Comparison of ENCODE assay signal across 8 cellular contexts in genomic region chr12:14960548-14961465, GRCh38. TPM values are rescaled to one million over a fixed set of nuclear protein-coding genes. Genes with fewer than 3 reads are reported as not detected.
DNase-seq lines count a peak whose midpoint lies in the region; ATAC-seq, FAIRE-seq and TF ChIP-seq lines count a peak whose summit lies in the region.

No MANE protein-coding gene starts in this region.

- H3K27ac ChIP-seq in left ventricle myocardium inferior (replicated peaks): peak overlapping the region; percentile 92

- no peaks in the 10 kb centered on the region for H3K9me3 Mint-ChIP-seq in activated T-helper 17 cell treated with anti-CD3 and anti-CD28 coated beads, Interleukin-2, amount 50 U/mL, for 72 hours
- no peaks in the 10 kb centered on the region for H3K9me3 Mint-ChIP-seq in stimulated activated naive B cell treated with anti-CD40 and anti-IgM and Interleukin-4, amounts not matched to agents 10 μg/mL and 1 μg/mL and 100 μg/mL, for 72 hours

- intact Hi-C loops in left ventricle myocardium inferior (cut with micrococcal nuclease): no loop called here

- TF ChIP-seq POLR2A in GM12891 (IDR thresholded peaks at IDR 0.05; ENCODE audit: low read depth, low read length) (no peak), H54 (IDR thresholded peaks at IDR 0.05; ENCODE audit: low read depth, low read length) (no peak)

- peak overlapping the region; percentile 93 for H3K27ac Mint-ChIP-seq in activated T-helper 17 cell treated with anti-CD3 and anti-CD28 coated beads, Interleukin-2, amount 50 U/mL, for 72 hours
- H3K27ac Mint-ChIP-seq in stimulated activated naive B cell treated with anti-CD40 and anti-IgM and Interleukin-4, amounts not matched to agents 10 μg/mL and 1 μg/mL and 100 μg/mL, for 72 hours: peak overlapping the region; percentile 98

- no peaks in the 10 kb centered on the region for H3K36me3 ChIP-seq in left ventricle myocardium inferior

- FAIRE-seq in GM12891 (lab: Jason Lieb, UNC) (peak; percentile 90), H54 (lab: Jason Lieb, UNC) (peak; percentile 6)

- H3K4me3 ChIP-seq in left ventricle myocardium inferior: peak overlapping the region; percentile 66

- H3K36me3 Mint-ChIP-seq in activated T-helper 17 cell treated with anti-CD3 and anti-CD28 coated beads, Interleukin-2, amount 50 U/mL, for 72 hours (ENCODE audit: low read depth): peaks cover 59% of the 10 kb centered on the region
- H3K36me3 Mint-ChIP-seq in stimulated activated naive B cell treated with anti-CD40 and anti-IgM and Interleukin-4, amounts not matched to agents 10 μg/mL and 1 μg/mL and 100 μg/mL, for 72 hours: peaks cover 10 to 12% of the 10 kb centered on the region in 2 donors

- peak overlapping the region; percentile 81 for H3K4me3 Mint-ChIP-seq in activated T-helper 17 cell treated with anti-CD3 and anti-CD28 coated beads, Interleukin-2, amount 50 U/mL, for 72 hours
- peak overlapping the region; percentile 98 to 99 for H3K4me3 Mint-ChIP-seq in stimulated activated naive B cell treated with anti-CD40 and anti-IgM and Interleukin-4, amounts not matched to agents 10 μg/mL and 1 μg/mL and 100 μg/mL, for 72 hours

- H3K4me1 ChIP-seq in left ventricle myocardium inferior: peaks cover 72% of the 10 kb centered on the region

- no peaks in the 10 kb centered on the region for H3K9me3 ChIP-seq in left ventricle myocardium inferior (replicated peaks)

- no peaks in the 10 kb centered on the region for H3K27me3 ChIP-seq in left ventricle myocardium inferior (ENCODE audit: low read depth)

- ATAC-seq in activated T-helper 17 cell treated with anti-CD3 and anti-CD28 coated beads, Interleukin-2, amount 50 U/mL, for 72 hours (replicated peaks): peak; percentile 57
- peak; percentile 62 to 63 for ATAC-seq in stimulated activated naive B cell treated with anti-CD40 and anti-IgM and Interleukin-4, amounts not matched to agents 10 μg/mL and 1 μg/mL and 100 μg/mL, for 72 hours (replicated peaks)

- no peak for DNase-seq in GM12891 (ENCODE audit: insufficient read length, low spot score)
- peak; percentile 15 for DNase-seq in H54 (ENCODE audit: insufficient read length, low spot score)
- DNase-seq in Kasumi-1 (lab: John Stamatoyannopoulos, UW): peak; percentile 77 to 80
- peak; percentile 55 for DNase-seq in left ventricle myocardium inferior
- no peak for DNase-seq in stimulated activated naive B cell treated with anti-CD40 and anti-IgM and Interleukin-4, amounts not matched to agents 10 μg/mL and 1 μg/mL and 100 μg/mL, for 72 hours
- no peak for DNase-seq in NCI-H1092 treated with DMSO at 0.1 percent for 48 hours (lab: John Stamatoyannopoulos, UW)
- DNase-seq in COLO668 (lab: John Stamatoyannopoulos, UW; ENCODE audit: unreplicated experiment): no peak

- peaks cover 34% of the 10 kb centered on the region for H3K4me1 Mint-ChIP-seq in activated T-helper 17 cell treated with anti-CD3 and anti-CD28 coated beads, Interleukin-2, amount 50 U/mL, for 72 hours
- H3K4me1 Mint-ChIP-seq in stimulated activated naive B cell treated with anti-CD40 and anti-IgM and Interleukin-4, amounts not matched to agents 10 μg/mL and 1 μg/mL and 100 μg/mL, for 72 hours: peaks cover 33 to 68% of the 10 kb centered on the region in 2 donors

- no peaks in the 10 kb centered on the region for H3K27me3 Mint-ChIP-seq in activated T-helper 17 cell treated with anti-CD3 and anti-CD28 coated beads, Interleukin-2, amount 50 U/mL, for 72 hours
- H3K27me3 Mint-ChIP-seq in stimulated activated naive B cell treated with anti-CD40 and anti-IgM and Interleukin-4, amounts not matched to agents 10 μg/mL and 1 μg/mL and 100 μg/mL, for 72 hours: no peaks in the 10 kb centered on the region

- no peak for TF ChIP-seq CTCF in left ventricle myocardium inferior (IDR thresholded peaks at IDR 0.05; ENCODE audit: borderline replicate concordance)

TF ChIP-seq in GM12891, 5 proteins besides CTCF, POLR2A, EP300 and RAD21:
- 0 out of 2 replicates have a peak, but pooled peaks have one; percentile 5 for TF ChIP-seq TAF1 (IDR thresholded peaks at IDR 0.05; ENCODE audit: low read depth, low read length)
- no peak for TF ChIP-seq POLR2AphosphoS5 (IDR thresholded peaks at IDR 0.05; ENCODE audit: low read depth, low read length)

RNA-seq across cellular contexts. Expression of gene ARHGDIB, which starts 0.6 kb away (rescaled TPM):
- 899 TPM for polyA plus RNA-seq in GM12891 (2012; ENCODE audit: low read depth, missing spikeins)
- 100 to 1,000 TPM; 691 to 930 TPM for total RNA-seq in activated T-helper 17 cell treated with anti-CD3 and anti-CD28 coated beads, Interleukin-2, amount 50 U/mL, for 72 hours
- 50.6 TPM for total RNA-seq in left ventricle myocardium inferior

RNA-seq across cellular contexts. Expression of gene PDE6H, which starts 12.0 kb away (rescaled TPM):
- not detected for polyA plus RNA-seq in GM12891 (2012; ENCODE audit: low read depth, missing spikeins)
- not detected for total RNA-seq in activated T-helper 17 cell treated with anti-CD3 and anti-CD28 coated beads, Interleukin-2, amount 50 U/mL, for 72 hours
- not detected for total RNA-seq in left ventricle myocardium inferior

RNA-seq across cellular contexts. Expression of gene ERP27, which starts 22.5 kb away (rescaled TPM):
- 0.62 TPM for polyA plus RNA-seq in GM12891 (2012; ENCODE audit: low read depth, missing spikeins)
- 1 to 10 TPM; 5.2 to 9.4 TPM for total RNA-seq in activated T-helper 17 cell treated with anti-CD3 and anti-CD28 coated beads, Interleukin-2, amount 50 U/mL, for 72 hours
- 0.14 TPM for total RNA-seq in left ventricle myocardium inferior

Comparison
In these comparisons a context has a peak if more than half of its experiments do, and no peak if none do; other contexts are left out.
1. DNase-seq: peak in H54 (single experiment), Kasumi-1 (2 of 2) and left ventricle myocardium inferior (single experiment); none in GM12891 (single experiment), stimulated activated naive B cell treated with anti-CD40 and anti-IgM and Interleukin-4, amounts not matched to agents 10 μg/mL and 1 μg/mL and 100 μg/mL, for 72 hours (single experiment), NCI-H1092 treated with DMSO at 0.1 percent for 48 hours (single experiment) and COLO668 (single experiment).
2. RNA of gene ARHGDIB, which starts 0.6 kb away (total RNA-seq): 691 to 930 TPM in activated T-helper 17 cell treated with anti-CD3 and anti-CD28 coated beads, Interleukin-2, amount 50 U/mL, for 72 hours; 50.6 TPM in left ventricle myocardium inferior (single experiment); every median in the first group is over 10 times any median in the second.